8 cellular contexts compared by ENCODE assay signal in genomic region chr1:198162091-198162767, GRCh38. TPM values are rescaled to one million over a fixed set of nuclear protein-coding genes. Genes with fewer than 3 reads are reported as not detected.
A peak's percentile ranks its signal among the peaks of the same experiment; 100 is the strongest.
DNase-seq lines count a peak whose midpoint lies in the region; ATAC-seq and TF ChIP-seq lines count a peak whose summit lies in the region.

No MANE protein-coding gene starts in this region.

- H3K27me3 Mint-ChIP-seq in IgD-negative memory B cell = no peaks in the 10 kb centered on the region

- H3K4me1 Mint-ChIP-seq in IgD-negative memory B cell = peaks cover 46 to 52% (median 50%) of the 10 kb centered on the region in 3 donors

- H3K9me3 Mint-ChIP-seq in IgD-negative memory B cell = no peaks in the 10 kb centered on the region

- no peak for TF ChIP-seq POLR2A in heart left ventricle (IDR thresholded peaks at IDR 0.05)
- TF ChIP-seq POLR2A in upper lobe of left lung (IDR thresholded peaks at IDR 0.05) = no peak

- H3K9me3 ChIP-seq in heart left ventricle (no peaks in the 10 kb centered on the region), mammary epithelial cell (replicated peaks; ENCODE audit: insufficient read depth, low read length) (no peaks in the 10 kb centered on the region), upper lobe of left lung (no peaks in the 10 kb centered on the region)

- dilution Hi-C loops in mammary epithelial cell (cut with HindIII; ENCODE audit: low sequenced_read_pairs) = no loop called here

- H3K9ac ChIP-seq in mammary epithelial cell (ENCODE audit: insufficient read depth, low read length) = no peak overlapping the region

- intact Hi-C loops in heart left ventricle (cut with DNase I) (loop anchor here in 2 of 10 donors (5.0 to 10.0 kb wide), 3 partner anchors 35 to 103 kb away; no protein-coding TSS in a partner anchor), left cardiac atrium (cut with DNase I) (loop anchor here in 1 of 2 donors (5.0 kb wide), 1 partner anchor 40 kb away; no protein-coding TSS in a partner anchor), mammary epithelial cell (cut with micrococcal nuclease) (no loop called here)

- TF ChIP-seq EP300 in upper lobe of left lung (IDR thresholded peaks at IDR 0.05) = no peak

- peak overlapping the region; percentile 0 to 77 (median 67) for H3K27ac Mint-ChIP-seq in IgD-negative memory B cell

- no peak overlapping the region for H2AFZ ChIP-seq in mammary epithelial cell (ENCODE audit: low read depth, low read length)

- H3K79me2 ChIP-seq in mammary epithelial cell (ENCODE audit: insufficient read depth, low read length) = peaks cover 100% of the 10 kb centered on the region

- no peaks in the 10 kb centered on the region for H3K36me3 ChIP-seq in heart left ventricle
- H3K36me3 ChIP-seq in mammary epithelial cell (ENCODE audit: insufficient read depth, low read length) = no peaks in the 10 kb centered on the region
- no peaks in the 10 kb centered on the region for H3K36me3 ChIP-seq in upper lobe of left lung

- in situ Hi-C loops in mammary epithelial cell (cut with MboI; ENCODE audit: low sequenced_read_pairs in 2 of 2) = loop anchor here in 1 of 2 donors (25.0 kb wide), 1 partner anchor 300 kb away; no protein-coding TSS in a partner anchor

- H3K4me3 Mint-ChIP-seq in IgD-negative memory B cell = peak overlapping the region; percentile 17 to 78 (median 64)

- no peak for TF ChIP-seq CTCF in heart left ventricle (IDR thresholded peaks at IDR 0.05)
- no peak for TF ChIP-seq CTCF in mammary epithelial cell (conservative IDR thresholded peaks at IDR 0.05 in 1 of 2, IDR thresholded peaks at IDR 0.05 in 1 of 2; ENCODE audit: extremely low read depth in 1 of 2, insufficient read depth in 1 of 2, low read depth in 1 of 2, low read length in 2 of 2)
- TF ChIP-seq CTCF in upper lobe of left lung (IDR thresholded peaks at IDR 0.05) = no peak

- H3K4me1 ChIP-seq in heart left ventricle (peaks cover 4 to 84% (median 57%) of the 10 kb centered on the region in 12 donors), mammary epithelial cell (ENCODE audit: insufficient read depth, low read length) (peaks cover 23% of the 10 kb centered on the region), upper lobe of left lung (peaks cover 31 to 54% (median 42%) of the 10 kb centered on the region in 4 donors)

- H3K27ac ChIP-seq in heart left ventricle (peak overlapping the region in 10 of 12 donors; percentile 19 to 98 (median 44)), mammary epithelial cell (ENCODE audit: insufficient read depth, low read depth, low read length) (no peak overlapping the region), upper lobe of left lung (peak overlapping the region in 3 of 4 donors; percentile 15 to 51 (median 19))

- H4K20me1 ChIP-seq in mammary epithelial cell (ENCODE audit: insufficient read depth, low read length) = no peaks in the 10 kb centered on the region

- BruUV-seq in mammary epithelial cell (replicated peaks; lab: Mats Ljungman, UMichigan) = no TSS peak

- peaks cover 1% of the 10 kb centered on the region for H3K36me3 Mint-ChIP-seq in IgD-negative memory B cell

- H3K27me3 ChIP-seq in heart left ventricle (no peaks in the 10 kb centered on the region), mammary epithelial cell (ENCODE audit: insufficient read depth, low read length) (no peaks in the 10 kb centered on the region), upper lobe of left lung (no peaks in the 10 kb centered on the region)

- WGBS in heart left ventricle, 4 donors = 51 to 71% (median 64%) methylated on average over 2 of the region's 2 CpGs
- 50% methylated on average over 2 of the region's 2 CpGs for WGBS in mammary epithelial cell (ENCODE audit: low coverage, missing lambda C conversion rate)
- WGBS in upper lobe of left lung, 2 donors = 64 to 66% methylated on average over 2 of the region's 2 CpGs

- H3K4me2 ChIP-seq in mammary epithelial cell (ENCODE audit: insufficient read depth, low read depth, low read length) = peak overlapping the region; percentile 1

- ATAC-seq in heart left ventricle (no peak), left cardiac atrium (no peak), upper lobe of left lung (ENCODE audit: low FRiP score in 2 of 2) (no peak), HG03097 (IDR thresholded peaks at IDR 0.05; ENCODE audit: low FRiP score, unreplicated experiment) (no peak)

- H3K4me3 ChIP-seq in heart left ventricle (no peak overlapping the region), mammary epithelial cell (replicated peaks in 1 of 3; ENCODE audit: insufficient read depth in 1 of 3, low read depth in 2 of 3, low read length in 3 of 3) (no peak overlapping the region), upper lobe of left lung (no peak overlapping the region)

- peak in 2 of 5 donors; percentile 30 to 34 for DNase-seq in heart left ventricle
- no peak for DNase-seq in left cardiac atrium
- no peak for DNase-seq in mammary epithelial cell
- peak in 1 of 2 donors; percentile 47 for DNase-seq in upper lobe of left lung
- no peak for DNase-seq in NCI-H1694 treated with DMSO at 0.1 percent for 48 hours (lab: John Stamatoyannopoulos, UW)
- DNase-seq in D341Med (ENCODE audit: low spot score) = no peak

- CTCF ChIA-PET in mammary epithelial cell (lab: Charles Lee; ENCODE audit: low non-redundant PET) = interaction anchor here (0.6 kb wide), 1 partner anchor 223 kb away, joined by 3 read pairs; no protein-coding TSS in a partner anchor

RNA-seq across cellular contexts. Expression of gene NEK7, which starts 5.4 kb away (rescaled TPM):
- 100 to 1,000 TPM; 179 to 499 (median 286) TPM for total RNA-seq in heart left ventricle
- polyA plus RNA-seq in heart left ventricle = 100 to 1,000 TPM in 1 of 2 donors, 10 to 100 TPM in 1; 57.5 to 235 TPM
- 100 to 1,000 TPM; 155 TPM for total RNA-seq in left cardiac atrium
- 21.6 TPM for polyA plus RNA-seq in IgD-negative memory B cell
- total RNA-seq in mammary epithelial cell = 10 to 100 TPM; 51.2 to 89.2 TPM
- polyA plus RNA-seq in mammary epithelial cell = 48.0 TPM
- 71.3 TPM for polyA minus RNA-seq in mammary epithelial cell
- 100 to 1,000 TPM in 4 of 6 donors, 10 to 100 TPM in 2; 55.3 to 137 (median 112) TPM for total RNA-seq in upper lobe of left lung
